ENCODE assay signal across 2 cellular contexts in the genomic region with DNA sequence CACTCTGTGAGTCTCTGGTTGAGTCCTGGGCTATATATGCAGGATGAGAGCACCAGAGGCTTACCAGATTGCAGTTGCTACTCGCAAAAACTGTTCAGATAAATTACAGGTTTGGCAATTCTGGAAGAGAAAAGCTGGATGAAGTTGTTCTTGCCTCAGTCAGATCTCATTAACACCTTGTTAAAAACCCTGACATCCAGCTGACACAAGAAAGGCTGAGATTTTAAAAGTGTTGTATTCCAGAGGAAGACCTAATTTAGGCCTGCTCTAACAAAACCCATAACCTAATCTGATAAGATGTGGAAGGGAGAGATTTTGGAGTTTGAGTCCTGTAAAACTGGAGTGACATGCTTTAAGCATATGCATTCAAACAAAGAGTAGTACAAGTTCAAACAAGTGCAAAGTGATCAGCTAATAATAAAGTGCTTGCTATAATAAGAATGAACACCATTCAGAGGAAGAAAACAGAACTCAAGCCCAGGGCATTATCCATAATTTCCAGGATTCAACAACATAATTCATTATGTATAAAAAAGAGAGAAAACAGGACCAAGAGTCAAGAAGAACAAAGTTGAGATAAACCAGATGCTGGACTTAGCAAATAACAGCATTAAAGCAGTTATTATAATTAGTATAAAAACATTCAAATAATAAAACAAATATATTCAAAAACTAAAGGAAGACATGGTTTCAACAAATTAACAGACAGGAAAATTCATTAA.
A peak's percentile ranks its signal among the peaks of the same experiment; 100 is the strongest.
TF ChIP-seq lines count a peak whose summit lies in the region.

No MANE protein-coding gene starts in this region.

TF ChIP-seq in SK-N-SH, 30 proteins besides CTCF, POLR2A, EP300 and RAD21 (continued from another document):
- TF ChIP-seq FOSL2 (IDR thresholded peaks at IDR 0.05; ENCODE audit: borderline replicate concordance, low read depth) = no peak
- no peak for TF ChIP-seq TAF1 (IDR thresholded peaks at IDR 0.05; ENCODE audit: borderline replicate concordance, low read depth, low read length)
- TF ChIP-seq, protein P1, sequence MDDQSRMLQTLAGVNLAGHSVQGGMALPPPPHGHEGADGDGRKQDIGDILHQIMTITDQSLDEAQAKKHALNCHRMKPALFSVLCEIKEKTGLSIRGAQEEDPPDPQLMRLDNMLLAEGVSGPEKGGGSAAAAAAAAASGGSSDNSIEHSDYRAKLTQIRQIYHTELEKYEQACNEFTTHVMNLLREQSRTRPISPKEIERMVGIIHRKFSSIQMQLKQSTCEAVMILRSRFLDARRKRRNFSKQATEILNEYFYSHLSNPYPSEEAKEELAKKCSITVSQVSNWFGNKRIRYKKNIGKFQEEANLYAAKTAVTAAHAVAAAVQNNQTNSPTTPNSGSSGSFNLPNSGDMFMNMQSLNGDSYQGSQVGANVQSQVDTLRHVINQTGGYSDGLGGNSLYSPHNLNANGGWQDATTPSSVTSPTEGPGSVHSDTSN (IDR thresholded peaks at IDR 0.05) = no peak
- no peak for TF ChIP-seq ELF1 (IDR thresholded peaks at IDR 0.05)
- TF ChIP-seq, protein P2, sequence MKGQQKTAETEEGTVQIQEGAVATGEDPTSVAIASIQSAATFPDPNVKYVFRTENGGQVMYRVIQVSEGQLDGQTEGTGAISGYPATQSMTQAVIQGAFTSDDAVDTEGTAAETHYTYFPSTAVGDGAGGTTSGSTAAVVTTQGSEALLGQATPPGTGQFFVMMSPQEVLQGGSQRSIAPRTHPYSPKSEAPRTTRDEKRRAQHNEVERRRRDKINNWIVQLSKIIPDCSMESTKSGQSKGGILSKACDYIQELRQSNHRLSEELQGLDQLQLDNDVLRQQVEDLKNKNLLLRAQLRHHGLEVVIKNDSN (IDR thresholded peaks at IDR 0.05; ENCODE audit: borderline replicate concordance, low read depth) = no peak
- TF ChIP-seq EZH2phosphoT487 (IDR thresholded peaks at IDR 0.05; ENCODE audit: borderline replicate concordance, low read depth) = no peak
- no peak for TF ChIP-seq YY1 (IDR thresholded peaks at IDR 0.05; ENCODE audit: low read depth)
- TF ChIP-seq RCOR1 (IDR thresholded peaks at IDR 0.05; ENCODE audit: low read length) = no peak
- no peak for TF ChIP-seq TCF12 (IDR thresholded peaks at IDR 0.05)
- TF ChIP-seq SIN3A (IDR thresholded peaks at IDR 0.05; ENCODE audit: borderline replicate concordance, low read depth, low read length) = no peak

TF ChIP-seq in HEK293, 187 proteins besides CTCF, POLR2A, EP300 and RAD21 (continued from another document):
- TF ChIP-seq, protein P3, sequence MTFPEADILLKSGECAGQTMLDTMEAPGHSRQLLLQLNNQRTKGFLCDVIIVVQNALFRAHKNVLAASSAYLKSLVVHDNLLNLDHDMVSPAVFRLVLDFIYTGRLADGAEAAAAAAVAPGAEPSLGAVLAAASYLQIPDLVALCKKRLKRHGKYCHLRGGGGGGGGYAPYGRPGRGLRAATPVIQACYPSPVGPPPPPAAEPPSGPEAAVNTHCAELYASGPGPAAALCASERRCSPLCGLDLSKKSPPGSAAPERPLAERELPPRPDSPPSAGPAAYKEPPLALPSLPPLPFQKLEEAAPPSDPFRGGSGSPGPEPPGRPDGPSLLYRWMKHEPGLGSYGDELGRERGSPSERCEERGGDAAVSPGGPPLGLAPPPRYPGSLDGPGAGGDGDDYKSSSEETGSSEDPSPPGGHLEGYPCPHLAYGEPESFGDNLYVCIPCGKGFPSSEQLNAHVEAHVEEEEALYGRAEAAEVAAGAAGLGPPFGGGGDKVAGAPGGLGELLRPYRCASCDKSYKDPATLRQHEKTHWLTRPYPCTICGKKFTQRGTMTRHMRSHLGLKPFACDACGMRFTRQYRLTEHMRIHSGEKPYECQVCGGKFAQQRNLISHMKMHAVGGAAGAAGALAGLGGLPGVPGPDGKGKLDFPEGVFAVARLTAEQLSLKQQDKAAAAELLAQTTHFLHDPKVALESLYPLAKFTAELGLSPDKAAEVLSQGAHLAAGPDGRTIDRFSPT (tag by site-specific recombination; IDR thresholded peaks at IDR 0.05) = 0 out of 2 replicates have a peak, but pooled peaks have one; percentile 17
- TF ChIP-seq, protein P4, sequence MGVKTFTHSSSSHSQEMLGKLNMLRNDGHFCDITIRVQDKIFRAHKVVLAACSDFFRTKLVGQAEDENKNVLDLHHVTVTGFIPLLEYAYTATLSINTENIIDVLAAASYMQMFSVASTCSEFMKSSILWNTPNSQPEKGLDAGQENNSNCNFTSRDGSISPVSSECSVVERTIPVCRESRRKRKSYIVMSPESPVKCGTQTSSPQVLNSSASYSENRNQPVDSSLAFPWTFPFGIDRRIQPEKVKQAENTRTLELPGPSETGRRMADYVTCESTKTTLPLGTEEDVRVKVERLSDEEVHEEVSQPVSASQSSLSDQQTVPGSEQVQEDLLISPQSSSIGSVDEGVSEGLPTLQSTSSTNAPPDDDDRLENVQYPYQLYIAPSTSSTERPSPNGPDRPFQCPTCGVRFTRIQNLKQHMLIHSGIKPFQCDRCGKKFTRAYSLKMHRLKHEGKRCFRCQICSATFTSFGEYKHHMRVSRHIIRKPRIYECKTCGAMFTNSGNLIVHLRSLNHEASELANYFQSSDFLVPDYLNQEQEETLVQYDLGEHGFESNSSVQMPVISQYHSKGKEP (tag by site-specific recombination; IDR thresholded peaks at IDR 0.05) = peak; percentile 20; the same call in 1 of the 2 replicates
- TF ChIP-seq ZNF211 (tag by site-specific recombination; IDR thresholded peaks at IDR 0.05; ENCODE audit: low read depth) = no peak
- TF ChIP-seq SP7 (tag by site-specific recombination; IDR thresholded peaks at IDR 0.05) = peak; percentile 91
- TF ChIP-seq, protein P5, sequence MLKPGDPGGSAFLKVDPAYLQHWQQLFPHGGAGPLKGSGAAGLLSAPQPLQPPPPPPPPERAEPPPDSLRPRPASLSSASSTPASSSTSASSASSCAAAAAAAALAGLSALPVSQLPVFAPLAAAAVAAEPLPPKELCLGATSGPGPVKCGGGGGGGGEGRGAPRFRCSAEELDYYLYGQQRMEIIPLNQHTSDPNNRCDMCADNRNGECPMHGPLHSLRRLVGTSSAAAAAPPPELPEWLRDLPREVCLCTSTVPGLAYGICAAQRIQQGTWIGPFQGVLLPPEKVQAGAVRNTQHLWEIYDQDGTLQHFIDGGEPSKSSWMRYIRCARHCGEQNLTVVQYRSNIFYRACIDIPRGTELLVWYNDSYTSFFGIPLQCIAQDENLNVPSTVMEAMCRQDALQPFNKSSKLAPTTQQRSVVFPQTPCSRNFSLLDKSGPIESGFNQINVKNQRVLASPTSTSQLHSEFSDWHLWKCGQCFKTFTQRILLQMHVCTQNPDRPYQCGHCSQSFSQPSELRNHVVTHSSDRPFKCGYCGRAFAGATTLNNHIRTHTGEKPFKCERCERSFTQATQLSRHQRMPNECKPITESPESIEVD (tag by site-specific recombination; IDR thresholded peaks at IDR 0.05) = peak; percentile 79
- peak; percentile 74 for TF ChIP-seq FEZF1 (tag by site-specific recombination; IDR thresholded peaks at IDR 0.05)
- TF ChIP-seq, protein P6, sequence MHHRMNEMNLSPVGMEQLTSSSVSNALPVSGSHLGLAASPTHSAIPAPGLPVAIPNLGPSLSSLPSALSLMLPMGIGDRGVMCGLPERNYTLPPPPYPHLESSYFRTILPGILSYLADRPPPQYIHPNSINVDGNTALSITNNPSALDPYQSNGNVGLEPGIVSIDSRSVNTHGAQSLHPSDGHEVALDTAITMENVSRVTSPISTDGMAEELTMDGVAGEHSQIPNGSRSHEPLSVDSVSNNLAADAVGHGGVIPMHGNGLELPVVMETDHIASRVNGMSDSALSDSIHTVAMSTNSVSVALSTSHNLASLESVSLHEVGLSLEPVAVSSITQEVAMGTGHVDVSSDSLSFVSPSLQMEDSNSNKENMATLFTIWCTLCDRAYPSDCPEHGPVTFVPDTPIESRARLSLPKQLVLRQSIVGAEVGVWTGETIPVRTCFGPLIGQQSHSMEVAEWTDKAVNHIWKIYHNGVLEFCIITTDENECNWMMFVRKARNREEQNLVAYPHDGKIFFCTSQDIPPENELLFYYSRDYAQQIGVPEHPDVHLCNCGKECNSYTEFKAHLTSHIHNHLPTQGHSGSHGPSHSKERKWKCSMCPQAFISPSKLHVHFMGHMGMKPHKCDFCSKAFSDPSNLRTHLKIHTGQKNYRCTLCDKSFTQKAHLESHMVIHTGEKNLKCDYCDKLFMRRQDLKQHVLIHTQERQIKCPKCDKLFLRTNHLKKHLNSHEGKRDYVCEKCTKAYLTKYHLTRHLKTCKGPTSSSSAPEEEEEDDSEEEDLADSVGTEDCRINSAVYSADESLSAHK (tag by site-specific recombination; IDR thresholded peaks at IDR 0.05) = 0 out of 2 replicates have a peak, but pooled peaks have one; percentile 24
- TF ChIP-seq ZNF664 (tag by site-specific recombination; IDR thresholded peaks at IDR 0.05) = peak; percentile 75; the same call in 1 of the 2 replicates
- TF ChIP-seq GFI1B (tag by site-specific recombination; IDR thresholded peaks at IDR 0.05) = peak; percentile 85
